ENCODE assay signal across 1 cellular context in the genomic region with DNA sequence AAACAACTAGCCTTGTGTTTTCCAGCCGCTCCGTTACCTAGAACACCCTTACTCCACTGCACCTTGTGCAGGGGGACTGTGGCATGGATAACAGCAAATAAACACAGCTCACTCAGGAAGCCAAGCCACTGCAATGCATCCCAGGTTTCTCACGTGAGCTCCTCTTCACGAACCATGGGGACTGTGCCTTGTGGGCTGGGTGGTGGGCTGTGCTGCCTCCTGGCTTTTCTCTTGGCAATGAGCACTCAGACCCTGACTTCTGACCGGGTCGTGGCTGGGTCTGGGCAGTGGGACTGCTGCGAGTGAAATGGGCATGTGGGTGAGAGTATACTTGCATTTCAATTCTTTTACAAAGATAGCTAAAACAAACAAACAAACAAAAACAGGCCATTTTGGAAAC.
TF ChIP-seq lines count a peak whose summit lies in the region.

No MANE protein-coding gene starts in this region.

TF ChIP-seq in GM23338, 12 proteins besides CTCF, POLR2A, EP300 and RAD21 (continued from another document):
- TF ChIP-seq EZH2 (IDR thresholded peaks at IDR 0.05; ENCODE audit: low read depth, unreplicated experiment) (no peak), JUNB (IDR thresholded peaks at IDR 0.05; ENCODE audit: unreplicated experiment) (no peak)
TF ChIP-seq in GM23338: peak in this region for 0.
